26 cellular contexts compared by ENCODE assay signal in genomic region chrX:37862851-37863250, GRCh38.
"Had no signal": no experiment of that assay in that cellular context is flagged by ENCODE, and none has a peak within 500 bp of the region (broad histone marks: within the 10 kb centered on the region; RNA-seq: fewer than 3 reads in every experiment).

No MANE protein-coding gene starts in this region.

- H3K9me3 Mint-ChIP-seq: effector memory CD8-positive, alpha-beta T cell had no signal

- H3K4me3 ChIP-seq: gastroesophageal sphincter, heart left ventricle, left ventricle myocardium inferior, lower lobe of right lung, pancreas, prostate gland, right atrium auricular region, sigmoid colon, spleen, suprapubic skin, transverse colon, upper lobe of right lung, uterus had no signal

- FAIRE-seq: endometrium, islet of Langerhans, pancreas had no signal

- H3K27ac Mint-ChIP-seq: effector memory CD8-positive, alpha-beta T cell; naive thymus-derived CD8-positive, alpha-beta T cell; stimulated activated naive B cell treated with anti-CD40 and anti-IgM and Interleukin-4, amounts not matched to agents 10 μg/mL and 1 μg/mL and 100 μg/mL, for 72 hours; stimulated activated naive CD8-positive, alpha-beta T cell treated with anti-CD3 and anti-CD28 coated beads, Interleukin-15, amount 100 ng/mL, for 72 hours had no signal

- H3K4me3 Mint-ChIP-seq: effector memory CD8-positive, alpha-beta T cell; naive thymus-derived CD8-positive, alpha-beta T cell; stimulated activated naive B cell treated with anti-CD40 and anti-IgM and Interleukin-4, amounts not matched to agents 10 μg/mL and 1 μg/mL and 100 μg/mL, for 72 hours; stimulated activated naive CD8-positive, alpha-beta T cell treated with anti-CD3 and anti-CD28 coated beads, Interleukin-15, amount 100 ng/mL, for 72 hours had no signal

- DNase-seq: cerebellar nuclear complex; cortex of kidney; effector memory CD8-positive, alpha-beta T cell; foreskin keratinocyte; heart left ventricle; hippocampal formation; left cardiac atrium; left ventricle myocardium inferior; lower lobe of right lung; naive thymus-derived CD8-positive, alpha-beta T cell; occipital lobe; pancreas; sigmoid colon; spleen; stimulated activated CD4-positive, alpha-beta T cell treated with anti-CD3 and anti-CD28 coated beads, Interleukin-2, amount 100 ng/mL, for 48 hours; stimulated activated naive B cell treated with anti-CD40 and anti-IgM and Interleukin-4, amounts not matched to agents 10 μg/mL and 1 μg/mL and 100 μg/mL, for 72 hours; stimulated activated naive CD8-positive, alpha-beta T cell treated with anti-CD3 and anti-CD28 coated beads, Interleukin-15, amount 100 ng/mL, for 72 hours; transverse colon; upper lobe of right lung; uterus had no signal

- H3K4me1 ChIP-seq: foreskin keratinocyte, gastroesophageal sphincter, heart left ventricle, left ventricle myocardium inferior, lower lobe of right lung, prostate gland, right atrium auricular region, sigmoid colon, spleen, suprapubic skin, transverse colon, upper lobe of right lung, uterus had no signal

- H3K27ac ChIP-seq: foreskin keratinocyte, gastroesophageal sphincter, heart left ventricle, left ventricle myocardium inferior, lower lobe of right lung, pancreas, prostate gland, right atrium auricular region, sigmoid colon, spleen, suprapubic skin, transverse colon, upper lobe of right lung, uterus had no signal

- ATAC-seq: effector memory CD8-positive, alpha-beta T cell; foreskin keratinocyte; gastroesophageal sphincter; heart left ventricle; left cardiac atrium; lower lobe of right lung; naive thymus-derived CD8-positive, alpha-beta T cell; pancreas; stimulated activated naive B cell treated with anti-CD40 and anti-IgM and Interleukin-4, amounts not matched to agents 10 μg/mL and 1 μg/mL and 100 μg/mL, for 72 hours; stimulated activated naive CD8-positive, alpha-beta T cell treated with anti-CD3 and anti-CD28 coated beads, Interleukin-15, amount 100 ng/mL, for 72 hours; upper lobe of right lung had no signal

- H3K9me3 ChIP-seq: gastroesophageal sphincter, heart left ventricle, left ventricle myocardium inferior, lower lobe of right lung, pancreas, prostate gland, right atrium auricular region, sigmoid colon, spleen, suprapubic skin, transverse colon, upper lobe of right lung, uterus had no signal

- H3K36me3 Mint-ChIP-seq: stimulated activated naive B cell treated with anti-CD40 and anti-IgM and Interleukin-4, amounts not matched to agents 10 μg/mL and 1 μg/mL and 100 μg/mL, for 72 hours had no signal
